10 cellular contexts compared by ENCODE assay signal in the genomic region with DNA sequence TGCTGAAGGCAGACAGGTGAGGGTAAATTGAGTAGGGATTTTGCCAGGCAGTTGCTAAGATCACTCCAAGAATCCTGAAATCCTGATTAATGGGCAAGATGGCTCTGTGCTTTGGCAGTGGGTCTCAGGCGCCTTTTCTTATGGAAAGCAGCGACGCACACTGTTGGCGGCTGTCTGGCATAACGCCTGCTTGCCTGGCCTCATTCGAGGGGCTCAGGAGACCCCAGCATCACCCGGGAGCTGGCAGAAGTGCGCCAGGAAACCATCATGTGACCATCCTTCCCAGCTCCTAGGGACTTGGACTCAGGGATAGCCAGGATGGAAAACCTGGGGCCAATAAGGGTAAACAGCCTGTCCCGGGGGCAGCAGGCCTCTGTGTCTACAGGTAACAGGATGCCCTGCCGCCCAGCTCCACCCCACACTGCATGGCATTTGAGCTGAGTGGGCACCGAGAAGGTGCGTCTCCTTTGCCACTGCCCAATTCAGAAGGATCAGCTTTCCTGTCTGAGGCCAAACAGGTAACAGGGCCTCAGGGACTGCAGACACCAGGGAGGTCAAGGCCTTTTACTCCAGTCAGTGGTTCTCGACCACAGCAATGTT.
DNase-seq lines count a peak whose midpoint lies in the region; ATAC-seq and TF ChIP-seq lines count a peak whose summit lies in the region.
"Had no signal": no experiment of that assay in that cellular context is flagged by ENCODE, and none has a peak within 500 bp of the region (broad histone marks: within the 10 kb centered on the region; RNA-seq: fewer than 3 reads in every experiment).

No MANE protein-coding gene starts in this region.

- ATAC-seq in right lobe of liver (no peak), HG03095 (IDR thresholded peaks at IDR 0.05; ENCODE audit: unreplicated experiment) (no peak), left lobe of liver (no peak)

- TF ChIP-seq EP300 in stomach (IDR thresholded peaks at IDR 0.05), result no peak

- DNase-seq in right lobe of liver, result no peak
- no peak for DNase-seq in stomach
- no peak for DNase-seq in NCI-H1092 (lab: John Stamatoyannopoulos, UW)
- no peak for DNase-seq in left lobe of liver (ENCODE audit: low spot score)
- DNase-seq: activated T-cell treated with anti-CD3 and anti-CD28 coated beads for 4 hours; NCI-H1105; stimulated activated CD4-positive, alpha-beta T cell treated with anti-CD3 and anti-CD28 coated beads, Interleukin-15, amount 100 ng/mL, for 24 hours had no signal

- TF ChIP-seq CTCF in HEK293 (tag by site-specific recombination; IDR thresholded peaks at IDR 0.05) (no peak), brain (conservative IDR thresholded peaks at IDR 0.05) (no peak), right lobe of liver (IDR thresholded peaks at IDR 0.05) (no peak), stomach (IDR thresholded peaks at IDR 0.05) (no peak)

- CTCF ChIA-PET in HEK293 (lab: Yijun Ruan, JAX), result interaction anchor here (0.7 to 1.6 kb wide), 2 partner anchors 96 to 1769 kb away, joined by 3 to 6 read pairs; no protein-coding TSS in a partner anchor

- H3K9me3 ChIP-seq in HEK293 (ENCODE audit: control insufficient read depth, insufficient read depth, low read depth, low read length), result no peaks in the 10 kb centered on the region
- no peaks in the 10 kb centered on the region for H3K9me3 ChIP-seq in right lobe of liver
- no peaks in the 10 kb centered on the region for H3K9me3 ChIP-seq in stomach

- peak overlapping the region in 1 of 5 experiments; percentile 24 for H3K4me3 Mint-ChIP-seq in brain

- H3K27ac ChIP-seq in HEK293 (ENCODE audit: extremely low read depth, low read depth, low read length) (no peak overlapping the region), right lobe of liver (peak overlapping the region; percentile 20 to 59 (median 26)), stomach (peak overlapping the region in 4 of 5 donors; percentile 67 to 80 (median 72))

- H3K9me3 Mint-ChIP-seq in brain, result no peaks in the 10 kb centered on the region

- H3K4me1 ChIP-seq in HEK293 (ENCODE audit: control insufficient read depth, insufficient read depth, low read length) (no peaks in the 10 kb centered on the region), right lobe of liver (peaks cover 0 to 45% (median 2%) of the 10 kb centered on the region in 4 donors), stomach (peaks cover 60 to 94% (median 82%) of the 10 kb centered on the region in 4 donors)

- H3K36me3 ChIP-seq in HEK293 (ENCODE audit: control insufficient read depth in 2 of 2, insufficient read depth in 1 of 2, low read length in 2 of 2) (peaks cover 0 to 6% of the 10 kb centered on the region in 2 experiments; a peak in 1 of 3 replicates), right lobe of liver (no peaks in the 10 kb centered on the region), stomach (peaks cover 0 to 7% (median 7%) of the 10 kb centered on the region in 4 donors)

- peak overlapping the region in 4 of 5 experiments; percentile 85 to 97 (median 89) for H3K27ac Mint-ChIP-seq in brain

- TF ChIP-seq POLR2A in right lobe of liver (IDR thresholded peaks at IDR 0.05), result no peak
- no peak for TF ChIP-seq POLR2A in stomach (IDR thresholded peaks at IDR 0.05)

- H3K36me3 Mint-ChIP-seq in brain, result no peaks in the 10 kb centered on the region

- H3K4me3 ChIP-seq in HEK293 (ENCODE audit: low read depth, low read length) (no peak overlapping the region), right lobe of liver (no peak overlapping the region), stomach (no peak overlapping the region)

- intact Hi-C loops in right lobe of liver (cut with DNase I), result no loop called here
- intact Hi-C loops in stomach (cut with DNase I; ENCODE audit: low total_unique reads), result no loop called here

- peaks cover 2% of the 10 kb centered on the region for H3K27me3 Mint-ChIP-seq in brain

- H3K27me3 ChIP-seq in right lobe of liver (no peaks in the 10 kb centered on the region), stomach (no peaks in the 10 kb centered on the region)

- POLR2A ChIA-PET in HEK293 (lab: Yijun Ruan, JAX), result no interaction called here

- no CpG with 5 or more reads among the region's 13 CpGs for WGBS in right lobe of liver (ENCODE audit: insufficient coverage, low coverage, low lambda C conversion rate, missing lambda C conversion rate)
- WGBS in stomach, 5 donors, result 86 to 94% (median 92%) methylated on average over 11 to 13 of the region's 13 CpGs

- H3K4me1 Mint-ChIP-seq in brain, result peaks cover 100% of the 10 kb centered on the region

TF ChIP-seq in HEK293, 187 proteins besides CTCF, POLR2A, EP300 and RAD21:
- TF ChIP-seq ZNF433 (tag by site-specific recombination; IDR thresholded peaks at IDR 0.05; ENCODE audit: low read depth) (no peak), ZNF629 (tag by site-specific recombination; IDR thresholded peaks at IDR 0.05) (no peak), GLIS1 (tag by site-specific recombination; IDR thresholded peaks at IDR 0.05) (peak; percentile 32; the same call in 1 of the 2 replicates)
